Comparison of ENCODE assay signal across 2 cellular contexts in the genomic region with DNA sequence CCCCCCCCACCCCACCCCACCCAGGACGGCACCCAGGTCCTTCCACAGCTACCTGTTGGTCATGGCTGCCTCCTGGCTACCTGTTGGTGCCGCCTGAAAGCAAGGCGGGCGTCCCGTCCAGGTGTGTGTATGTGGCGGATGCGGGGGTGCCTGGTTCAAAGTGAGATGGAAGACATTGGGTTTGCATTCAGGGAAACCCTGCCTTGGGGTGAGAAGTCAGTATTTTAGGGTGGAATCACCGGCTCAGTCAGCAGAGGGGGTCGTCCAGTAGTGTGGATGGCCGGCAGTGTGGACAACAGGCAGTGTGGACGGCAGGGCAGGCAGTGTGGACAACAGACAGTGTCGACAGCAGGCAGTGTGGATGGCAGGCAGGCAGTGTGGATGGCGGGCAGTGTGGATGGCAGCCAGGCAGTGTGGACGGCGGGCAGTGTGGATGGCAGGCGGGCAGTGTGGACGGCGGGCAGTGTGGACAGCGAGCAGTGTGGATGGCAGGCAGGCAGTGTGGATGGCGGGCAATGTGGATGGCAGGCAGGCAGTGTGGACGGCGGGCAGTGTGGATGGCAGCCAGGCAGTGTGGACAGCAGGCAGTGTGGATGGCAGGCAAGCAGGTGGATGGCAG.
TF ChIP-seq lines count a peak whose summit lies in the region.

No MANE protein-coding gene starts in this region.

TF ChIP-seq in SK-N-SH, 30 proteins besides CTCF, POLR2A, EP300 and RAD21 (continued from another document):
- TF ChIP-seq FOSL2 (IDR thresholded peaks at IDR 0.05; ENCODE audit: borderline replicate concordance, low read depth) = no peak
- TF ChIP-seq TEAD4 (IDR thresholded peaks at IDR 0.05; ENCODE audit: borderline replicate concordance, insufficient read depth) = no peak
- TF ChIP-seq TCF12 (IDR thresholded peaks at IDR 0.05) = no peak
- no peak for TF ChIP-seq POLR2AphosphoS5 (IDR thresholded peaks at IDR 0.05; ENCODE audit: low read depth, low read length)
- TF ChIP-seq, protein P1, sequence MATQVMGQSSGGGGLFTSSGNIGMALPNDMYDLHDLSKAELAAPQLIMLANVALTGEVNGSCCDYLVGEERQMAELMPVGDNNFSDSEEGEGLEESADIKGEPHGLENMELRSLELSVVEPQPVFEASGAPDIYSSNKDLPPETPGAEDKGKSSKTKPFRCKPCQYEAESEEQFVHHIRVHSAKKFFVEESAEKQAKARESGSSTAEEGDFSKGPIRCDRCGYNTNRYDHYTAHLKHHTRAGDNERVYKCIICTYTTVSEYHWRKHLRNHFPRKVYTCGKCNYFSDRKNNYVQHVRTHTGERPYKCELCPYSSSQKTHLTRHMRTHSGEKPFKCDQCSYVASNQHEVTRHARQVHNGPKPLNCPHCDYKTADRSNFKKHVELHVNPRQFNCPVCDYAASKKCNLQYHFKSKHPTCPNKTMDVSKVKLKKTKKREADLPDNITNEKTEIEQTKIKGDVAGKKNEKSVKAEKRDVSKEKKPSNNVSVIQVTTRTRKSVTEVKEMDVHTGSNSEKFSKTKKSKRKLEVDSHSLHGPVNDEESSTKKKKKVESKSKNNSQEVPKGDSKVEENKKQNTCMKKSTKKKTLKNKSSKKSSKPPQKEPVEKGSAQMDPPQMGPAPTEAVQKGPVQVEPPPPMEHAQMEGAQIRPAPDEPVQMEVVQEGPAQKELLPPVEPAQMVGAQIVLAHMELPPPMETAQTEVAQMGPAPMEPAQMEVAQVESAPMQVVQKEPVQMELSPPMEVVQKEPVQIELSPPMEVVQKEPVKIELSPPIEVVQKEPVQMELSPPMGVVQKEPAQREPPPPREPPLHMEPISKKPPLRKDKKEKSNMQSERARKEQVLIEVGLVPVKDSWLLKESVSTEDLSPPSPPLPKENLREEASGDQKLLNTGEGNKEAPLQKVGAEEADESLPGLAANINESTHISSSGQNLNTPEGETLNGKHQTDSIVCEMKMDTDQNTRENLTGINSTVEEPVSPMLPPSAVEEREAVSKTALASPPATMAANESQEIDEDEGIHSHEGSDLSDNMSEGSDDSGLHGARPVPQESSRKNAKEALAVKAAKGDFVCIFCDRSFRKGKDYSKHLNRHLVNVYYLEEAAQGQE (IDR thresholded peaks at IDR 0.05; ENCODE audit: low read depth, low read length) = no peak
- TF ChIP-seq CHD2 (IDR thresholded peaks at IDR 0.05; ENCODE audit: low read length, partially characterized antibody) = no peak
- TF ChIP-seq RFX5 (IDR thresholded peaks at IDR 0.05; ENCODE audit: low read length) = no peak
- TF ChIP-seq FOXM1 (IDR thresholded peaks at IDR 0.05; ENCODE audit: low read depth) = no peak
- no peak for TF ChIP-seq TAF1 (IDR thresholded peaks at IDR 0.05; ENCODE audit: borderline replicate concordance, low read depth, low read length)
- no peak for TF ChIP-seq NFIC (IDR thresholded peaks at IDR 0.05; ENCODE audit: borderline replicate concordance)
TF ChIP-seq in SK-N-SH: peak in this region for 0.

TF ChIP-seq in SK-N-SH treated with all-trans-retinoic acid at 6 μM for 48 hours, 23 proteins besides CTCF, POLR2A, EP300 and RAD21 (continued from another document):
- TF ChIP-seq, protein P2, sequence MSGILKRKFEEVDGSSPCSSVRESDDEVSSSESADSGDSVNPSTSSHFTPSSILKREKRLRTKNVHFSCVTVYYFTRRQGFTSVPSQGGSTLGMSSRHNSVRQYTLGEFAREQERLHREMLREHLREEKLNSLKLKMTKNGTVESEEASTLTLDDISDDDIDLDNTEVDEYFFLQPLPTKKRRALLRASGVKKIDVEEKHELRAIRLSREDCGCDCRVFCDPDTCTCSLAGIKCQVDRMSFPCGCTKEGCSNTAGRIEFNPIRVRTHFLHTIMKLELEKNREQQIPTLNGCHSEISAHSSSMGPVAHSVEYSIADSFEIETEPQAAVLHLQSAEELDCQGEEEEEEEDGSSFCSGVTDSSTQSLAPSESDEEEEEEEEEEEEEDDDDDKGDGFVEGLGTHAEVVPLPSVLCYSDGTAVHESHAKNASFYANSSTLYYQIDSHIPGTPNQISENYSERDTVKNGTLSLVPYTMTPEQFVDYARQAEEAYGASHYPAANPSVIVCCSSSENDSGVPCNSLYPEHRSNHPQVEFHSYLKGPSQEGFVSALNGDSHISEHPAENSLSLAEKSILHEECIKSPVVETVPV (CRISPR knock-in tag; IDR thresholded peaks at IDR 0.05) = no peak
- TF ChIP-seq GLIS3 (CRISPR knock-in tag; IDR thresholded peaks at IDR 0.05) (no peak), ISL1 (CRISPR knock-in tag; IDR thresholded peaks at IDR 0.05) (no peak), CSDC2 (CRISPR knock-in tag; IDR thresholded peaks at IDR 0.05) (no peak), ESRRG (CRISPR knock-in tag; IDR thresholded peaks at IDR 0.05) (no peak)
- TF ChIP-seq, protein P3, sequence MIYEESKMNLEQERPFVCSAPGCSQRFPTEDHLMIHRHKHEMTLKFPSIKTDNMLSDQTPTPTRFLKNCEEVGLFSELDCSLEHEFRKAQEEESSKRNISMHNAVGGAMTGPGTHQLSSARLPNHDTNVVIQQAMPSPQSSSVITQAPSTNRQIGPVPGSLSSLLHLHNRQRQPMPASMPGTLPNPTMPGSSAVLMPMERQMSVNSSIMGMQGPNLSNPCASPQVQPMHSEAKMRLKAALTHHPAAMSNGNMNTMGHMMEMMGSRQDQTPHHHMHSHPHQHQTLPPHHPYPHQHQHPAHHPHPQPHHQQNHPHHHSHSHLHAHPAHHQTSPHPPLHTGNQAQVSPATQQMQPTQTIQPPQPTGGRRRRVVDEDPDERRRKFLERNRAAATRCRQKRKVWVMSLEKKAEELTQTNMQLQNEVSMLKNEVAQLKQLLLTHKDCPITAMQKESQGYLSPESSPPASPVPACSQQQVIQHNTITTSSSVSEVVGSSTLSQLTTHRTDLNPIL (CRISPR knock-in tag; IDR thresholded peaks at IDR 0.05; ENCODE audit: low read depth) = no peak
- TF ChIP-seq, protein P4, sequence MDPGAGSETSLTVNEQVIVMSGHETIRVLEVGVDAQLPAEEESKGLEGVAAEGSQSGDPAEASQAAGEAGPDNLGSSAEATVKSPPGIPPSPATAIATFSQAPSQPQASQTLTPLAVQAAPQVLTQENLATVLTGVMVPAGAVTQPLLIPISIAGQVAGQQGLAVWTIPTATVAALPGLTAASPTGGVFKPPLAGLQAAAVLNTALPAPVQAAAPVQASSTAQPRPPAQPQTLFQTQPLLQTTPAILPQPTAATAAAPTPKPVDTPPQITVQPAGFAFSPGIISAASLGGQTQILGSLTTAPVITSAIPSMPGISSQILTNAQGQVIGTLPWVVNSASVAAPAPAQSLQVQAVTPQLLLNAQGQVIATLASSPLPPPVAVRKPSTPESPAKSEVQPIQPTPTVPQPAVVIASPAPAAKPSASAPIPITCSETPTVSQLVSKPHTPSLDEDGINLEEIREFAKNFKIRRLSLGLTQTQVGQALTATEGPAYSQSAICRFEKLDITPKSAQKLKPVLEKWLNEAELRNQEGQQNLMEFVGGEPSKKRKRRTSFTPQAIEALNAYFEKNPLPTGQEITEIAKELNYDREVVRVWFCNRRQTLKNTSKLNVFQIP (CRISPR knock-in tag; IDR thresholded peaks at IDR 0.05; ENCODE audit: borderline replicate concordance, low read depth) = no peak
TF ChIP-seq in SK-N-SH treated with all-trans-retinoic acid at 6 μM for 48 hours: peak in this region for 0.
